1 cellular context compared by ENCODE assay signal in genomic region chr5:43357797-43358196, GRCh38.
TF ChIP-seq lines count a peak whose summit lies in the region.

No MANE protein-coding gene starts in this region.

TF ChIP-seq in K562, 482 proteins besides CTCF, POLR2A, EP300 and RAD21:
- TF ChIP-seq ZNF639 (CRISPR knock-in tag; conservative IDR thresholded peaks at IDR 0.05 in 1 of 2, IDR thresholded peaks at IDR 0.05 in 1 of 2) (peak in 1 of 2 experiments; percentile 25; a peak in 1 of 4 replicates), RBFOX2 (IDR thresholded peaks at IDR 0.05; ENCODE audit: low read depth, low read length) (no peak)
TF ChIP-seq in K562: peak in this region for 1.
